8 cellular contexts compared by ENCODE assay signal in the genomic region with DNA sequence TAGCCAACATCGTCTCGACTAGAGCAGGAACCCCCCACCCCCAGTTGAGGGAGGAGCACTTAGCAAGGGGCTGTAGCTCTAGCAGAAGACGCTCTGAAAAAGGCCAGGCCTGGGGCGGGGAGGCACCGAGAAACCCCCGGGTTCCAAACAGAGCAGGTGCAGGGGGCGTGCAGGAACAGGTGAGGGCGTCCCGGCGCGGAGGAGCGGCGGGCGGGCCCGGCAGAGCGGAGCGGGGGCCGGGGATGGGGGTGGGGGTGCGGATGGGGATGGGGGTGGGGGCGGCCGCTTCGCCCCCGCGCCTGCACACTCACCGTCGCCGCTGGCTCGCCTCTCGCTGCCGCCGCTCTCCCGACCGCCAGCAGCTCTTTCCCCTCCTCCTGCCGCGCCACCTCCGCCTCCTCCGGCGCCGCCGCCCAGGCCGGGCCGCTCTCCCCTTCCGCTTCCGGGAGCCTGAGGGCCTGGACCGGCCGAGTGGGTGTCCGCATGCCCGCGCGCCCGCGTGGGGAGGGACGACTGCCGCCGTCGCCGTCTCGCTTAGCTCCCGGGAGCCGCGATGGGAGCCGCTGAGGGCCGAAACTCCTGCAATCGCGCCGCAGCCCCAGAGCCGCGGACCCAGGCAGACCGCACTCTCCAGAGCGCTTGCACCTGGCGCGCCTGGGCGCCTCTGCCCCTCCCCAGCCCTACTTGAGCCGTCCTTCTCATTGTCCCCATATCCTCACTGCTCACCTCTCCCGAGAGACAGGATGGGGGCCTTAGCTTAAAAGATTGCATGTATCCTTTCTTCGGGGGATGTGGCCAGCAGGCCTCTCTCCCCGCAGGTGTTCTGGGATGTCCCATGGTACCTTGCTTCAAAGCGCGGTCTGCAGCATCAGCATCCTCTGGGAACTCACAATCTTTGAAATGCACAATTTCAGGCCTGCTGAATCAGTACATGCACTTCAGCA. TPM values are rescaled to one million over a fixed set of nuclear protein-coding genes. Genes with fewer than 3 reads are reported as not detected.
DNase-seq lines count a peak whose midpoint lies in the region; ATAC-seq, FAIRE-seq and TF ChIP-seq lines count a peak whose summit lies in the region.

A gene with protein sequence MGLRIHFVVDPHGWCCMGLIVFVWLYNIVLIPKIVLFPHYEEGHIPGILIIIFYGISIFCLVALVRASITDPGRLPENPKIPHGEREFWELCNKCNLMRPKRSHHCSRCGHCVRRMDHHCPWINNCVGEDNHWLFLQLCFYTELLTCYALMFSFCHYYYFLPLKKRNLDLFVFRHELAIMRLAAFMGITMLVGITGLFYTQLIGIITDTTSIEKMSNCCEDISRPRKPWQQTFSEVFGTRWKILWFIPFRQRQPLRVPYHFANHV (minus strand): TSS at position 515 of the 944 bp plus-strand sequence. CDS start 19,092 bp downstream, outside the sequence.

- ATAC-seq in CD4-positive, CD25-positive, alpha-beta regulatory T cell (ENCODE audit: low read depth in 2 of 2): peak; percentile 74 to 78
- ATAC-seq in HG03439 (IDR thresholded peaks at IDR 0.05; ENCODE audit: unreplicated experiment): peak; percentile 82
- peak; percentile 93 to 95 for ATAC-seq in activated T-cell treated with anti-CD3 and anti-CD28 coated beads, Interleukin-2, amount 50 U/mL, for 72 hours (replicated peaks in 1 of 2)
- peak; percentile 83 for ATAC-seq in naive thymus-derived CD4-positive, alpha-beta T cell
- peak; percentile 91 for ATAC-seq in stimulated activated naive B cell treated with anti-CD40 and anti-IgM and Interleukin-4, amounts not matched to agents 10 μg/mL and 1 μg/mL and 100 μg/mL, for 72 hours (replicated peaks)

- CTCF ChIA-PET in OCI-LY7 (lab: Charles Lee; ENCODE audit: unreplicated experiment): no interaction called here
- CTCF ChIA-PET in naive thymus-derived CD4-positive, alpha-beta T cell (lab: Charles Lee): no interaction called here

- peak; percentile 32 to 72 (median 49) for DNase-seq in CD4-positive, CD25-positive, alpha-beta regulatory T cell
- DNase-seq in GM19239 (ENCODE audit: insufficient read length, low spot score) (peak; percentile 49), OCI-LY7 (ENCODE audit: low spot score) (peak; percentile 72), fibroblast of lung (ENCODE audit: low read depth in 2 of 2) (peak; percentile 48 to 56)
- peak; percentile 72 to 77 for DNase-seq in activated T-cell treated with anti-CD3 and anti-CD28 coated beads, Interleukin-2, amount 50 U/mL, for 72 hours
- peak; percentile 20 to 75 (median 42) for DNase-seq in naive thymus-derived CD4-positive, alpha-beta T cell
- DNase-seq in stimulated activated naive B cell treated with anti-CD40 and anti-IgM and Interleukin-4, amounts not matched to agents 10 μg/mL and 1 μg/mL and 100 μg/mL, for 72 hours: peak; percentile 70

- TF ChIP-seq CTCF in OCI-LY7 (conservative IDR thresholded peaks at IDR 0.05; ENCODE audit: low read length) (no peak), fibroblast of lung (conservative IDR thresholded peaks at IDR 0.05 in 1 of 2, IDR thresholded peaks at IDR 0.05 in 1 of 2; ENCODE audit: low read depth in 1 of 2, low read length in 2 of 2) (no peak)

- peaks cover 0 to 3% (median 0%) of the 10 kb centered on the region in 7 donors for H3K9me3 Mint-ChIP-seq in CD4-positive, CD25-positive, alpha-beta regulatory T cell
- H3K9me3 Mint-ChIP-seq in activated T-cell treated with anti-CD3 and anti-CD28 coated beads, Interleukin-2, amount 50 U/mL, for 72 hours: no peaks in the 10 kb centered on the region
- H3K9me3 Mint-ChIP-seq in naive thymus-derived CD4-positive, alpha-beta T cell: no peaks in the 10 kb centered on the region
- no peaks in the 10 kb centered on the region for H3K9me3 Mint-ChIP-seq in stimulated activated naive B cell treated with anti-CD40 and anti-IgM and Interleukin-4, amounts not matched to agents 10 μg/mL and 1 μg/mL and 100 μg/mL, for 72 hours

- peak within 1 kb of the TSS; percentile 83 for H2AFZ ChIP-seq in OCI-LY7 (ENCODE audit: low read length)
- H2AFZ ChIP-seq in fibroblast of lung (ENCODE audit: low read length): peak within 1 kb of the TSS; percentile 86

- H3K27ac Mint-ChIP-seq in CD4-positive, CD25-positive, alpha-beta regulatory T cell: peak within 1 kb of the TSS; percentile 79 to 95 (median 84)
- H3K27ac Mint-ChIP-seq in activated T-cell treated with anti-CD3 and anti-CD28 coated beads, Interleukin-2, amount 50 U/mL, for 72 hours: peak within 1 kb of the TSS; percentile 99
- H3K27ac Mint-ChIP-seq in naive thymus-derived CD4-positive, alpha-beta T cell: peak within 1 kb of the TSS; percentile 79 to 97 (median 87)
- H3K27ac Mint-ChIP-seq in stimulated activated naive B cell treated with anti-CD40 and anti-IgM and Interleukin-4, amounts not matched to agents 10 μg/mL and 1 μg/mL and 100 μg/mL, for 72 hours: peak within 1 kb of the TSS; percentile 96

- H3K4me2 ChIP-seq in OCI-LY7 (ENCODE audit: low read length) (peak within 1 kb of the TSS; percentile 92), fibroblast of lung (ENCODE audit: extremely low read depth, insufficient read depth, low read length) (peak within 1 kb of the TSS; percentile 98)

- peak within 1 kb of the TSS; percentile 62 for H3K9ac ChIP-seq in fibroblast of lung (ENCODE audit: insufficient read depth, low read length)

- POLR2A ChIA-PET in OCI-LY7 (lab: Charles Lee): interaction anchor here (0.9 to 2.0 kb wide), 4 partner anchors 13 to 46 kb away, joined by 3 to 6 read pairs (median 4); no protein-coding TSS in a partner anchor
- POLR2A ChIA-PET in naive thymus-derived CD4-positive, alpha-beta T cell (lab: Charles Lee): interaction anchor here (0.6 kb wide), 1 partner anchor 47 kb away, joined by 3 read pairs; no protein-coding TSS in a partner anchor

- no peaks in the 10 kb centered on the region for H3K9me3 ChIP-seq in CD4-positive, CD25-positive, alpha-beta regulatory T cell (ENCODE audit: control insufficient read depth in 2 of 2, low read length in 2 of 2)
- H3K9me3 ChIP-seq in OCI-LY7 (ENCODE audit: low read length): no peaks in the 10 kb centered on the region
- H3K9me3 ChIP-seq in fibroblast of lung (ENCODE audit: control insufficient read depth, insufficient read depth, low read depth, low read length): no peaks in the 10 kb centered on the region
- no peaks in the 10 kb centered on the region for H3K9me3 ChIP-seq in naive thymus-derived CD4-positive, alpha-beta T cell (ENCODE audit: control insufficient read depth in 2 of 3, low read length in 3 of 3)

- intact Hi-C loops in OCI-LY7 (cut with micrococcal nuclease; ENCODE audit: unreplicated experiment): loop anchor here (5.0 kb wide), 2 partner anchors 371 to 859 kb away; partner anchors contain the start of gene CCDC171
- intact Hi-C loops in naive thymus-derived CD4-positive, alpha-beta T cell (cut with micrococcal nuclease): loop anchor here in 1 of 2 donors (10.0 kb wide), 1 partner anchor 368 kb away; no protein-coding TSS in a partner anchor

- no peaks in the 10 kb centered on the region for H3K36me3 Mint-ChIP-seq in CD4-positive, CD25-positive, alpha-beta regulatory T cell
- H3K36me3 Mint-ChIP-seq in activated T-cell treated with anti-CD3 and anti-CD28 coated beads, Interleukin-2, amount 50 U/mL, for 72 hours (ENCODE audit: insufficient read depth in 2 of 2): peaks cover 2 to 3% of the 10 kb centered on the region in 2 donors
- H3K36me3 Mint-ChIP-seq in naive thymus-derived CD4-positive, alpha-beta T cell: peaks cover 1 to 12% (median 5%) of the 10 kb centered on the region in 5 donors
- peaks cover 13 to 16% of the 10 kb centered on the region in 2 donors for H3K36me3 Mint-ChIP-seq in stimulated activated naive B cell treated with anti-CD40 and anti-IgM and Interleukin-4, amounts not matched to agents 10 μg/mL and 1 μg/mL and 100 μg/mL, for 72 hours

- FAIRE-seq in GM19239 (lab: Jason Lieb, UNC): peak; percentile 86

- peaks cover 7% of the 10 kb centered on the region for H3K27me3 Mint-ChIP-seq in CD4-positive, CD25-positive, alpha-beta regulatory T cell
- H3K27me3 Mint-ChIP-seq in activated T-cell treated with anti-CD3 and anti-CD28 coated beads, Interleukin-2, amount 50 U/mL, for 72 hours (ENCODE audit: low read depth): peaks cover 16% of the 10 kb centered on the region
- peaks cover 0 to 18% (median 9%) of the 10 kb centered on the region in 5 donors for H3K27me3 Mint-ChIP-seq in naive thymus-derived CD4-positive, alpha-beta T cell
- peaks cover 9 to 10% of the 10 kb centered on the region in 2 donors for H3K27me3 Mint-ChIP-seq in stimulated activated naive B cell treated with anti-CD40 and anti-IgM and Interleukin-4, amounts not matched to agents 10 μg/mL and 1 μg/mL and 100 μg/mL, for 72 hours

- peaks cover 8% of the 10 kb centered on the region for H3K36me3 ChIP-seq in CD4-positive, CD25-positive, alpha-beta regulatory T cell (ENCODE audit: control insufficient read depth, insufficient read depth, low read length)
- H3K36me3 ChIP-seq in OCI-LY7 (ENCODE audit: insufficient read depth, low read length): peaks cover 17% of the 10 kb centered on the region
- H3K36me3 ChIP-seq in fibroblast of lung (ENCODE audit: control insufficient read depth, insufficient read depth, low read length): no peaks in the 10 kb centered on the region
- peaks cover 0 to 3% (median 0%) of the 10 kb centered on the region in 3 experiments for H3K36me3 ChIP-seq in naive thymus-derived CD4-positive, alpha-beta T cell (ENCODE audit: control insufficient read depth in 2 of 3, insufficient read depth in 3 of 3, low read length in 3 of 3)

- peaks cover 5% of the 10 kb centered on the region for H3K27me3 ChIP-seq in CD4-positive, CD25-positive, alpha-beta regulatory T cell (ENCODE audit: control insufficient read depth, insufficient read depth, low read length)
- peaks cover 6% of the 10 kb centered on the region for H3K27me3 ChIP-seq in fibroblast of lung (ENCODE audit: control insufficient read depth, insufficient read depth, low read length)
- H3K27me3 ChIP-seq in naive thymus-derived CD4-positive, alpha-beta T cell (ENCODE audit: control insufficient read depth in 2 of 2, insufficient read depth in 2 of 2, low read length in 2 of 2): no peaks in the 10 kb centered on the region

- H3K9me2 ChIP-seq in OCI-LY7 (ENCODE audit: insufficient read depth, low read length): no peaks in the 10 kb centered on the region

- no peak within 1 kb of the TSS for H3K27ac ChIP-seq in CD4-positive, CD25-positive, alpha-beta regulatory T cell (ENCODE audit: insufficient read depth, low read length, poor library complexity, severe bottlenecking)
- H3K27ac ChIP-seq in OCI-LY7 (ENCODE audit: low read depth, low read length, poor library complexity, severe bottlenecking) (peak within 1 kb of the TSS; percentile 88), fibroblast of lung (ENCODE audit: insufficient read depth, low read length) (peak within 1 kb of the TSS; percentile 16)
- H3K27ac ChIP-seq in naive thymus-derived CD4-positive, alpha-beta T cell (ENCODE audit: low read depth, low read length): peak within 1 kb of the TSS; percentile 59

- peak within 1 kb of the TSS; percentile 84 to 99 (median 94) for H3K4me3 Mint-ChIP-seq in CD4-positive, CD25-positive, alpha-beta regulatory T cell
- H3K4me3 Mint-ChIP-seq in activated T-cell treated with anti-CD3 and anti-CD28 coated beads, Interleukin-2, amount 50 U/mL, for 72 hours: peak within 1 kb of the TSS; percentile 95 to 98
- H3K4me3 Mint-ChIP-seq in naive thymus-derived CD4-positive, alpha-beta T cell: peak within 1 kb of the TSS; percentile 91 to 97 (median 94)
- H3K4me3 Mint-ChIP-seq in stimulated activated naive B cell treated with anti-CD40 and anti-IgM and Interleukin-4, amounts not matched to agents 10 μg/mL and 1 μg/mL and 100 μg/mL, for 72 hours: peak within 1 kb of the TSS; percentile 93 to 96

- BruUV-seq in OCI-LY7 (replicated peaks; lab: Mats Ljungman, UMichigan): no TSS peak

- H3K79me2 ChIP-seq in OCI-LY7 (ENCODE audit: insufficient read depth, low read depth, low read length) (peaks cover 42% of the 10 kb centered on the region), fibroblast of lung (ENCODE audit: control insufficient read depth, insufficient read depth, low read length) (peaks cover 3% of the 10 kb centered on the region)

- H4K20me1 ChIP-seq in OCI-LY7 (ENCODE audit: insufficient read depth, low read length): no peaks in the 10 kb centered on the region
- no peaks in the 10 kb centered on the region for H4K20me1 ChIP-seq in fibroblast of lung (ENCODE audit: control insufficient read depth, extremely low read depth, insufficient read depth, low read length)

- peaks cover 13 to 52% (median 32%) of the 10 kb centered on the region in 4 donors for H3K4me1 Mint-ChIP-seq in CD4-positive, CD25-positive, alpha-beta regulatory T cell
- H3K4me1 Mint-ChIP-seq in activated T-cell treated with anti-CD3 and anti-CD28 coated beads, Interleukin-2, amount 50 U/mL, for 72 hours (ENCODE audit: low read depth): peaks cover 37% of the 10 kb centered on the region
- peaks cover 22 to 37% (median 33%) of the 10 kb centered on the region in 7 donors for H3K4me1 Mint-ChIP-seq in naive thymus-derived CD4-positive, alpha-beta T cell
- peaks cover 30 to 32% of the 10 kb centered on the region in 2 donors for H3K4me1 Mint-ChIP-seq in stimulated activated naive B cell treated with anti-CD40 and anti-IgM and Interleukin-4, amounts not matched to agents 10 μg/mL and 1 μg/mL and 100 μg/mL, for 72 hours

- peaks cover 16% of the 10 kb centered on the region for H3K4me1 ChIP-seq in CD4-positive, CD25-positive, alpha-beta regulatory T cell (ENCODE audit: control insufficient read depth, insufficient read depth, low read length, poor library complexity, severe bottlenecking)
- H3K4me1 ChIP-seq in OCI-LY7 (ENCODE audit: insufficient read depth, low read length, poor library complexity, severe bottlenecking) (peaks cover 40% of the 10 kb centered on the region), fibroblast of lung (ENCODE audit: control insufficient read depth, extremely low read depth, insufficient read depth, low read length) (no peaks in the 10 kb centered on the region)
- H3K4me1 ChIP-seq in naive thymus-derived CD4-positive, alpha-beta T cell (ENCODE audit: control insufficient read depth in 2 of 2, insufficient read depth in 2 of 2, low read length in 2 of 2): peaks cover 6 to 8% of the 10 kb centered on the region in 2 donors

- H3K4me3 ChIP-seq in CD4-positive, CD25-positive, alpha-beta regulatory T cell (ENCODE audit: low read depth, low read length): peak within 1 kb of the TSS; percentile 86
- peak within 1 kb of the TSS; percentile 79 for H3K4me3 ChIP-seq in OCI-LY7 (ENCODE audit: low read depth, low read length, poor library complexity, severe bottlenecking)
- H3K4me3 ChIP-seq in fibroblast of lung (replicated peaks in 1 of 4; ENCODE audit: control extremely low read depth in 1 of 4, insufficient read depth in 1 of 4, low read depth in 3 of 4, low read length in 4 of 4): peak within 1 kb of the TSS; percentile 71 to 77 (median 74)
- peak within 1 kb of the TSS; percentile 67 for H3K4me3 ChIP-seq in naive thymus-derived CD4-positive, alpha-beta T cell (ENCODE audit: low read length)

RNA-seq across cellular contexts. Expression of the gene that starts here (rescaled TPM):
- total RNA-seq in CD4-positive, CD25-positive, alpha-beta regulatory T cell: 6.0 TPM
- 1 to 10 TPM in 2 of 4 donors, under 1 TPM in 2; 0.61 to 1.1 (median 1.0) TPM for polyA plus RNA-seq in CD4-positive, CD25-positive, alpha-beta regulatory T cell
- total RNA-seq in OCI-LY7 (2014; rRNA removed; shearing (Covaris generic)): 12.6 and 13.0 TPM in 2 replicates
- total RNA-seq in OCI-LY7 (2022): 16.2 and 19.3 TPM in 2 replicates
- total RNA-seq in activated T-cell treated with anti-CD3 and anti-CD28 coated beads, Interleukin-2, amount 50 U/mL, for 72 hours: 1 to 10 TPM; 7.4 to 7.8 TPM
- 6.4 and 8.6 TPM in 2 replicates for total RNA-seq in fibroblast of lung
- 4.0 and 5.2 TPM in 2 replicates for polyA plus RNA-seq in fibroblast of lung
- polyA plus RNA-seq in fibroblast of lung (2012): 3.0 and 3.3 TPM in 2 replicates
- 0.59 and 0.79 TPM in 2 replicates for polyA minus RNA-seq in fibroblast of lung (ENCODE audit: low replicate concordance)
- total RNA-seq in naive thymus-derived CD4-positive, alpha-beta T cell: 1 to 10 TPM; 5.4 to 9.8 (median 5.8) TPM
- polyA plus RNA-seq in naive thymus-derived CD4-positive, alpha-beta T cell: under 1 TPM; 0.35 to 0.58 TPM
